1 cellular context compared by ENCODE assay signal in the genomic region with DNA sequence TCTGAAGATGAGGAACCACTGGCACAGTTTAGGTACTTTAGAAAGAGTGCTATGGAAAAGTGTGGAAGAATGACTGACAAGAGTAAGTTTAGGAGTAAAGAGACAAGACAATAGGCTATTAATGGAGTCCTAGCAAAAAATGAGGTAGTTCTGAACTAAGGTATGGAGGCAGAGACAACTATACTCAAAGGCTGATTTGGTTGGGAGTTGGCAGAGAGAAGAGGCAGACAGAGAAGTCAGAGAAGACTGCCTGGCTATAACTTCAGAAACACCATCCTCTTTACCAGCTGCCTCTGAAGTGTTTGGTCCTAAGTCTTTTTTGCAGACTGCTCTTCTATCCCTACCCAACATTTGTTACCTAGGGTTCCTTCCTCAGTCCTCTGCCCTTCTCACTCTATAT.
TF ChIP-seq lines count a peak whose summit lies in the region.

No MANE protein-coding gene starts in this region.

TF ChIP-seq in WTC11, 78 proteins besides CTCF, POLR2A, EP300 and RAD21 (continued from another document):
- TF ChIP-seq, protein P1, sequence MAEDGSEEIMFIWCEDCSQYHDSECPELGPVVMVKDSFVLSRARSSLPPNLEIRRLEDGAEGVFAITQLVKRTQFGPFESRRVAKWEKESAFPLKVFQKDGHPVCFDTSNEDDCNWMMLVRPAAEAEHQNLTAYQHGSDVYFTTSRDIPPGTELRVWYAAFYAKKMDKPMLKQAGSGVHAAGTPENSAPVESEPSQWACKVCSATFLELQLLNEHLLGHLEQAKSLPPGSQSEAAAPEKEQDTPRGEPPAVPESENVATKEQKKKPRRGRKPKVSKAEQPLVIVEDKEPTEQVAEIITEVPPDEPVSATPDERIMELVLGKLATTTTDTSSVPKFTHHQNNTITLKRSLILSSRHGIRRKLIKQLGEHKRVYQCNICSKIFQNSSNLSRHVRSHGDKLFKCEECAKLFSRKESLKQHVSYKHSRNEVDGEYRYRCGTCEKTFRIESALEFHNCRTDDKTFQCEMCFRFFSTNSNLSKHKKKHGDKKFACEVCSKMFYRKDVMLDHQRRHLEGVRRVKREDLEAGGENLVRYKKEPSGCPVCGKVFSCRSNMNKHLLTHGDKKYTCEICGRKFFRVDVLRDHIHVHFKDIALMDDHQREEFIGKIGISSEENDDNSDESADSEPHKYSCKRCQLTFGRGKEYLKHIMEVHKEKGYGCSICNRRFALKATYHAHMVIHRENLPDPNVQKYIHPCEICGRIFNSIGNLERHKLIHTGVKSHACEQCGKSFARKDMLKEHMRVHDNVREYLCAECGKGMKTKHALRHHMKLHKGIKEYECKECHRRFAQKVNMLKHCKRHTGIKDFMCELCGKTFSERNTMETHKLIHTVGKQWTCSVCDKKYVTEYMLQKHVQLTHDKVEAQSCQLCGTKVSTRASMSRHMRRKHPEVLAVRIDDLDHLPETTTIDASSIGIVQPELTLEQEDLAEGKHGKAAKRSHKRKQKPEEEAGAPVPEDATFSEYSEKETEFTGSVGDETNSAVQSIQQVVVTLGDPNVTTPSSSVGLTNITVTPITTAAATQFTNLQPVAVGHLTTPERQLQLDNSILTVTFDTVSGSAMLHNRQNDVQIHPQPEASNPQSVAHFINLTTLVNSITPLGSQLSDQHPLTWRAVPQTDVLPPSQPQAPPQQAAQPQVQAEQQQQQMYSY (CRISPR knock-in tag; IDR thresholded peaks at IDR 0.05) = no peak
- TF ChIP-seq SP1 (CRISPR knock-in tag; conservative IDR thresholded peaks at IDR 0.05) (no peak), IRF2 (CRISPR knock-in tag; IDR thresholded peaks at IDR 0.05; ENCODE audit: borderline replicate concordance, low read depth) (no peak), NR3C1 (CRISPR knock-in tag; conservative IDR thresholded peaks at IDR 0.05; ENCODE audit: low read depth) (no peak), ZNF263 (CRISPR knock-in tag; IDR thresholded peaks at IDR 0.05; ENCODE audit: low read depth) (no peak)
- TF ChIP-seq, protein P2, sequence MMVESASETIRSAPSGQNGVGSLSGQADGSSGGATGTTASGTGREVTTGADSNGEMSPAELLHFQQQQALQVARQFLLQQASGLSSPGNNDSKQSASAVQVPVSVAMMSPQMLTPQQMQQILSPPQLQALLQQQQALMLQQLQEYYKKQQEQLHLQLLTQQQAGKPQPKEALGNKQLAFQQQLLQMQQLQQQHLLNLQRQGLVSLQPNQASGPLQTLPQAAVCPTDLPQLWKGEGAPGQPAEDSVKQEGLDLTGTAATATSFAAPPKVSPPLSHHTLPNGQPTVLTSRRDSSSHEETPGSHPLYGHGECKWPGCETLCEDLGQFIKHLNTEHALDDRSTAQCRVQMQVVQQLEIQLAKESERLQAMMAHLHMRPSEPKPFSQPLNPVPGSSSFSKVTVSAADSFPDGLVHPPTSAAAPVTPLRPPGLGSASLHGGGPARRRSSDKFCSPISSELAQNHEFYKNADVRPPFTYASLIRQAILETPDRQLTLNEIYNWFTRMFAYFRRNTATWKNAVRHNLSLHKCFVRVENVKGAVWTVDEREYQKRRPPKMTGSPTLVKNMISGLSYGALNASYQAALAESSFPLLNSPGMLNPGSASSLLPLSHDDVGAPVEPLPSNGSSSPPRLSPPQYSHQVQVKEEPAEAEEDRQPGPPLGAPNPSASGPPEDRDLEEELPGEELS (CRISPR knock-in tag; IDR thresholded peaks at IDR 0.05) = no peak
- TF ChIP-seq, protein P3, sequence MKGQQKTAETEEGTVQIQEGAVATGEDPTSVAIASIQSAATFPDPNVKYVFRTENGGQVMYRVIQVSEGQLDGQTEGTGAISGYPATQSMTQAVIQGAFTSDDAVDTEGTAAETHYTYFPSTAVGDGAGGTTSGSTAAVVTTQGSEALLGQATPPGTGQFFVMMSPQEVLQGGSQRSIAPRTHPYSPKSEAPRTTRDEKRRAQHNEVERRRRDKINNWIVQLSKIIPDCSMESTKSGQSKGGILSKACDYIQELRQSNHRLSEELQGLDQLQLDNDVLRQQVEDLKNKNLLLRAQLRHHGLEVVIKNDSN (CRISPR knock-in tag; IDR thresholded peaks at IDR 0.05) = no peak
TF ChIP-seq in WTC11: peak in this region for 0.
